13 cellular contexts compared by ENCODE assay signal in genomic region chr6:111743859-111744692, GRCh38.
A peak's percentile ranks its signal among the peaks of the same experiment; 100 is the strongest.
DNase-seq lines count a peak whose midpoint lies in the region; ATAC-seq and TF ChIP-seq lines count a peak whose summit lies in the region.
"Had no signal": no experiment of that assay in that cellular context is flagged by ENCODE, and none has a peak within 500 bp of the region (broad histone marks: within the 10 kb centered on the region; RNA-seq: fewer than 3 reads in every experiment).

No MANE protein-coding gene starts in this region.

- peak overlapping the region; percentile 30 for H3K27ac Mint-ChIP-seq in stimulated activated naive CD8-positive, alpha-beta T cell treated with anti-CD3 and anti-CD28 coated beads, Interleukin-15, Interleukin-2, amounts not matched to agents 100 ng/mL and 50 ng/mL, for 24 hours
- H3K27ac Mint-ChIP-seq in stimulated activated naive CD8-positive, alpha-beta T cell treated with anti-CD3 and anti-CD28 coated beads, Interleukin-15, amount 100 ng/mL, for 72 hours: peak overlapping the region in 1 of 2 donors; percentile 42
- H3K27ac Mint-ChIP-seq: activated CD4-positive, alpha-beta T cell treated with anti-CD3 and anti-CD28 coated beads, Interleukin-2, amount 10 ng/mL, durations not matched to agents 24 days and 14 days; activated naive CD8-positive, alpha-beta T cell treated with anti-CD3 and anti-CD28 coated beads, Interleukin-2, amount 10 ng/mL, durations not matched to agents 7 days and 5 days had no signal

- TF ChIP-seq CTCF in fibroblast of pulmonary artery (IDR thresholded peaks at IDR 0.05; ENCODE audit: low read length, missing control alignments): no peak

- ATAC-seq in stimulated activated naive CD8-positive, alpha-beta T cell treated with anti-CD3 and anti-CD28 coated beads, Interleukin-15, amount 100 ng/mL, for 72 hours: no peak
- no peak for ATAC-seq in HG02588 (IDR thresholded peaks at IDR 0.05; ENCODE audit: unreplicated experiment)
- no peak for ATAC-seq in HG02571 (IDR thresholded peaks at IDR 0.05; ENCODE audit: unreplicated experiment)

- H3K4me3 Mint-ChIP-seq in stimulated activated naive CD8-positive, alpha-beta T cell treated with anti-CD3 and anti-CD28 coated beads, Interleukin-15, Interleukin-2, amounts not matched to agents 100 ng/mL and 50 ng/mL, for 24 hours: no peak overlapping the region
- no peak overlapping the region for H3K4me3 Mint-ChIP-seq in stimulated activated naive CD8-positive, alpha-beta T cell treated with anti-CD3 and anti-CD28 coated beads, Interleukin-15, amount 100 ng/mL, for 72 hours
- H3K4me3 Mint-ChIP-seq: activated CD4-positive, alpha-beta T cell treated with anti-CD3 and anti-CD28 coated beads, Interleukin-2, amount 10 ng/mL, durations not matched to agents 24 days and 14 days; activated naive CD8-positive, alpha-beta T cell treated with anti-CD3 and anti-CD28 coated beads, Interleukin-2, amount 10 ng/mL, durations not matched to agents 7 days and 5 days had no signal

- H3K4me1 Mint-ChIP-seq in stimulated activated naive CD8-positive, alpha-beta T cell treated with anti-CD3 and anti-CD28 coated beads, Interleukin-15, Interleukin-2, amounts not matched to agents 100 ng/mL and 50 ng/mL, for 24 hours (ENCODE audit: low read depth): peaks cover 97% of the 10 kb centered on the region
- H3K4me1 Mint-ChIP-seq in stimulated activated naive CD8-positive, alpha-beta T cell treated with anti-CD3 and anti-CD28 coated beads, Interleukin-15, amount 100 ng/mL, for 72 hours: peaks cover 94% of the 10 kb centered on the region

- no peaks in the 10 kb centered on the region for H3K27me3 Mint-ChIP-seq in stimulated activated naive CD8-positive, alpha-beta T cell treated with anti-CD3 and anti-CD28 coated beads, Interleukin-15, Interleukin-2, amounts not matched to agents 100 ng/mL and 50 ng/mL, for 24 hours
- H3K27me3 Mint-ChIP-seq in stimulated activated naive CD8-positive, alpha-beta T cell treated with anti-CD3 and anti-CD28 coated beads, Interleukin-15, amount 100 ng/mL, for 72 hours: no peaks in the 10 kb centered on the region
- H3K27me3 Mint-ChIP-seq: activated CD4-positive, alpha-beta T cell treated with anti-CD3 and anti-CD28 coated beads, Interleukin-2, amount 10 ng/mL, durations not matched to agents 24 days and 14 days; activated naive CD8-positive, alpha-beta T cell treated with anti-CD3 and anti-CD28 coated beads, Interleukin-2, amount 10 ng/mL, durations not matched to agents 7 days and 5 days had no signal

- H3K36me3 Mint-ChIP-seq in stimulated activated naive CD8-positive, alpha-beta T cell treated with anti-CD3 and anti-CD28 coated beads, Interleukin-15, Interleukin-2, amounts not matched to agents 100 ng/mL and 50 ng/mL, for 24 hours (ENCODE audit: low read depth): peaks cover 90% of the 10 kb centered on the region

- no peak for DNase-seq in stimulated activated naive CD8-positive, alpha-beta T cell treated with anti-CD3 and anti-CD28 coated beads, Interleukin-15, amount 100 ng/mL, for 72 hours
- DNase-seq in fibroblast of pulmonary artery (ENCODE audit: low read depth) (peak; percentile 88), myocyte (ENCODE audit: low read depth) (peak; percentile 66), NCI-H524 treated with DMSO at 0.1 percent for 48 hours (lab: John Stamatoyannopoulos, UW) (no peak), HCEC 1CT (no peak)
- DNase-seq: activated CD4-positive, alpha-beta T cell treated with anti-CD3 and anti-CD28 coated beads, Interleukin-2, amount 10 ng/mL, durations not matched to agents 24 days and 14 days; activated naive CD8-positive, alpha-beta T cell treated with anti-CD3 and anti-CD28 coated beads, Interleukin-2, amount 10 ng/mL, durations not matched to agents 7 days and 5 days; H7; NCI-H82 had no signal

- H3K4me3 ChIP-seq in fibroblast of pulmonary artery (replicated peaks; ENCODE audit: low read depth, low read length): no peak overlapping the region
- H3K4me3 ChIP-seq: SK-N-MC had no signal

- H3K9me3 Mint-ChIP-seq in stimulated activated naive CD8-positive, alpha-beta T cell treated with anti-CD3 and anti-CD28 coated beads, Interleukin-15, Interleukin-2, amounts not matched to agents 100 ng/mL and 50 ng/mL, for 24 hours: no peaks in the 10 kb centered on the region
- H3K9me3 Mint-ChIP-seq in stimulated activated naive CD8-positive, alpha-beta T cell treated with anti-CD3 and anti-CD28 coated beads, Interleukin-15, amount 100 ng/mL, for 72 hours: no peaks in the 10 kb centered on the region
- H3K9me3 Mint-ChIP-seq: activated CD4-positive, alpha-beta T cell treated with anti-CD3 and anti-CD28 coated beads, Interleukin-2, amount 10 ng/mL, durations not matched to agents 24 days and 14 days; activated naive CD8-positive, alpha-beta T cell treated with anti-CD3 and anti-CD28 coated beads, Interleukin-2, amount 10 ng/mL, durations not matched to agents 7 days and 5 days had no signal

Comparison
In these comparisons a context has a peak if more than half of its experiments do, and no peak if none do; other contexts are left out.
1. DNase-seq: peak in fibroblast of pulmonary artery (single experiment) and myocyte (single experiment); none in stimulated activated naive CD8-positive, alpha-beta T cell treated with anti-CD3 and anti-CD28 coated beads, Interleukin-15, amount 100 ng/mL, for 72 hours (0 of 2), NCI-H524 treated with DMSO at 0.1 percent for 48 hours (single experiment) and HCEC 1CT (single experiment).